In genomic region chrX:123849906-123850305, GRCh38 we compare ENCODE assay signal across 8 cellular contexts. TPM values are rescaled to one million over a fixed set of nuclear protein-coding genes. Genes with fewer than 3 reads are reported as not detected.
DNase-seq lines count a peak whose midpoint lies in the region; ATAC-seq, FAIRE-seq and TF ChIP-seq lines count a peak whose summit lies in the region.
"Not testable (repeated sequence)": the region's sequence is repeated elsewhere in the genome, so short reads cannot be mapped to it uniquely, and the experiment has no call there.

No MANE protein-coding gene starts in this region.

- not testable (repeated sequence) for H3K4ac ChIP-seq in trophoblast cell (ENCODE audit: low read depth, low read length)

- H4K12ac ChIP-seq in trophoblast cell (ENCODE audit: low read depth, low read length): not testable (repeated sequence)

- H2AFZ ChIP-seq in HCT116 (ENCODE audit: low read depth, low read length, poor library complexity, severe bottlenecking); K562 (ENCODE audit: low read depth, low read length); trophoblast cell (ENCODE audit: insufficient read depth, low read length, poor library complexity): not testable (repeated sequence)

- not testable (repeated sequence) for TF ChIP-seq POLR2A in HCT116 (IDR thresholded peaks at IDR 0.05; ENCODE audit: borderline replicate concordance, extremely low read depth, insufficient read depth, insufficient read length); K562 (conservative IDR thresholded peaks at IDR 0.05); transverse colon (IDR thresholded peaks at IDR 0.05)

- not testable (repeated sequence) for H3K9ac ChIP-seq in HCT116 (ENCODE audit: low read length); K562 (ENCODE audit: insufficient read depth in 1 of 2, low read depth in 2 of 2, low read length in 2 of 2); colonic mucosa (ENCODE audit: low read depth in 2 of 2, low read length in 2 of 2); trophoblast cell (ENCODE audit: low read length)

- H3K9me1 ChIP-seq in K562 (ENCODE audit: control insufficient read depth, insufficient read depth, low read length): not testable (repeated sequence)

- peaks cover 18% of the 10 kb centered on the region for H3K4me1 Mint-ChIP-seq in Calu3 (ENCODE audit: low read depth, unreplicated experiment)

- not testable (repeated sequence) for H3K36me3 ChIP-seq in HCT116 (ENCODE audit: control insufficient read depth in 1 of 2, insufficient read depth in 2 of 2, low read length in 2 of 2); K562 (ENCODE audit: control insufficient read depth, insufficient read depth, low read length); colonic mucosa; trophoblast cell (ENCODE audit: control insufficient read depth in 1 of 2, insufficient read depth in 2 of 2, low read length in 2 of 2); transverse colon

- not testable (repeated sequence) for H4K20me1 ChIP-seq in HCT116 (ENCODE audit: insufficient read depth); K562 (replicated peaks; ENCODE audit: control insufficient read depth, insufficient read depth, low read length)

- H2BK12ac ChIP-seq in trophoblast cell (ENCODE audit: low read length): not testable (repeated sequence)

- BruUV-seq in Calu3 (replicated peaks; lab: Mats Ljungman, UMichigan); HCT116 (replicated peaks; lab: Mats Ljungman, UMichigan); K562 (replicated peaks; lab: Mats Ljungman, UMichigan): not testable (repeated sequence)

- RAD21 ChIA-PET in HCT116 (lab: Charles Lee; ENCODE audit: low non-redundant PET in 1 of 2, low total read pairs in 2 of 2, uncharacterized antibody in 2 of 2, unreplicated experiment in 2 of 2): not testable (repeated sequence)

- POLR2A ChIA-PET in HCT116 (lab: Charles Lee); HEK293T (lab: Yijun Ruan, JAX); K562 (lab: Yijun Ruan, JAX): not testable (repeated sequence)

- not testable (repeated sequence) for H3K23ac ChIP-seq in trophoblast cell (ENCODE audit: low read length)

- H4K8ac ChIP-seq in trophoblast cell (ENCODE audit: low read depth, low read length): not testable (repeated sequence)

- H3K27me3 ChIP-seq in HCT116 (ENCODE audit: insufficient read depth, low read length); K562 (ENCODE audit: control insufficient read depth in 2 of 2, insufficient read depth in 2 of 2, low read length in 2 of 2); colonic mucosa; trophoblast cell (ENCODE audit: insufficient read depth, low read length); transverse colon: not testable (repeated sequence)

- peak overlapping the region; percentile 71 for H3K27ac Mint-ChIP-seq in Calu3 (ENCODE audit: unreplicated experiment)

- not testable (repeated sequence) for H3K4me3 ChIP-seq in HCT116 (replicated peaks in 1 of 2; ENCODE audit: low read depth in 1 of 2, low read length in 2 of 2); K562; colonic mucosa; trophoblast cell (ENCODE audit: low read depth, low read length); transverse colon

- CTCF ChIA-PET in Calu3 (lab: Charles Lee); HCT116 (lab: Charles Lee); HEK293T (lab: Yijun Ruan, JAX); K562 (lab: Yijun Ruan, JAX; ENCODE audit: low intra/inter-chr PET ratio): not testable (repeated sequence)

- H4K91ac ChIP-seq in trophoblast cell (ENCODE audit: low read depth, low read length): not testable (repeated sequence)

- peak overlapping the region; percentile 23; the same call in 1 of the 2 replicates for H3K4me2 ChIP-seq in HCT116 (ENCODE audit: low read length)
- not testable (repeated sequence) for H3K4me2 ChIP-seq in K562 (ENCODE audit: insufficient read depth, low read length); trophoblast cell (ENCODE audit: low read length)

- peaks cover 2 to 21% of the 10 kb centered on the region in 2 experiments; a peak in 2 of 4 replicates for H3K4me1 ChIP-seq in HCT116 (ENCODE audit: control insufficient read depth in 1 of 2, insufficient read depth in 2 of 2, low read length in 2 of 2)
- H3K4me1 ChIP-seq in K562 (replicated peaks in 1 of 2; ENCODE audit: control insufficient read depth in 2 of 2, insufficient read depth in 2 of 2, low read length in 2 of 2): peaks cover 4 to 15% of the 10 kb centered on the region in 2 experiments; a peak in 2 of 5 replicates
- H3K4me1 ChIP-seq in colonic mucosa; trophoblast cell (ENCODE audit: control insufficient read depth in 1 of 2, insufficient read depth in 2 of 2, low read length in 2 of 2); transverse colon: not testable (repeated sequence)

- not testable (repeated sequence) for H3K14ac ChIP-seq in trophoblast cell (ENCODE audit: low read length)

- not testable (repeated sequence) for H3K9me3 ChIP-seq in HCT116 (ENCODE audit: control insufficient read depth in 1 of 2, insufficient read depth in 1 of 2, low read depth in 1 of 2, low read length in 2 of 2); K562 (replicated peaks; ENCODE audit: control insufficient read depth, insufficient read depth, low read depth, low read length); colonic mucosa; trophoblast cell (ENCODE audit: insufficient read depth, low read depth, low read length); transverse colon

- H3K79me1 ChIP-seq in trophoblast cell (ENCODE audit: low read length): not testable (repeated sequence)

- not testable (repeated sequence) for FAIRE-seq in K562 (lab: Jason Lieb, UNC)

- TF ChIP-seq CTCF in Calu3 (IDR thresholded peaks at IDR 0.05; ENCODE audit: unreplicated experiment); HCT116 (IDR thresholded peaks at IDR 0.05 in 2 of 3, conservative IDR thresholded peaks at IDR 0.05 in 1 of 3; ENCODE audit: borderline replicate concordance in 1 of 3, insufficient read depth in 1 of 3, low read depth in 2 of 3, low read length in 2 of 3); K562 (IDR thresholded peaks at IDR 0.05 in 2 of 3, conservative IDR thresholded peaks at IDR 0.05 in 1 of 3; ENCODE audit: insufficient read depth in 2 of 3, low read depth in 1 of 3, low read length in 3 of 3); colonic mucosa (IDR thresholded peaks at IDR 0.05); transverse colon (IDR thresholded peaks at IDR 0.05): not testable (repeated sequence)

- not testable (repeated sequence) for H3K18ac ChIP-seq in trophoblast cell (ENCODE audit: low read length)

- not testable (repeated sequence) for H2AK5ac ChIP-seq in trophoblast cell (ENCODE audit: low read length)

- TF ChIP-seq RAD21 in HCT116 (IDR thresholded peaks at IDR 0.05; ENCODE audit: low read depth); K562 (CRISPR knock-in tag; conservative IDR thresholded peaks at IDR 0.05 in 1 of 2, IDR thresholded peaks at IDR 0.05 in 1 of 2): not testable (repeated sequence)

- peaks cover 10% of the 10 kb centered on the region for H3K36me3 Mint-ChIP-seq in Calu3 (ENCODE audit: insufficient read depth, unreplicated experiment)

- peak overlapping the region; percentile 14 for H3K4me3 Mint-ChIP-seq in Calu3 (ENCODE audit: low read depth, unreplicated experiment)

- not testable (repeated sequence) for H3K79me2 ChIP-seq in HCT116 (ENCODE audit: insufficient read depth, low read length); K562 (ENCODE audit: control insufficient read depth, insufficient read depth, low read length); trophoblast cell (ENCODE audit: control insufficient read depth, insufficient read depth, low read length, poor library complexity)

- H2BK5ac ChIP-seq in trophoblast cell (ENCODE audit: low read depth, low read length, poor library complexity): not testable (repeated sequence)

- H2BK120ac ChIP-seq in trophoblast cell (ENCODE audit: insufficient read depth, low read length, poor library complexity): not testable (repeated sequence)

- ATAC-seq in HCT116 (peak; percentile 54; the same call in 1 of the 2 replicates), left colon (peak; percentile 74)
- ATAC-seq in K562: not testable (repeated sequence)

- not testable (repeated sequence) for TF ChIP-seq EP300 in K562 (IDR thresholded peaks at IDR 0.05; ENCODE audit: low read length); transverse colon (IDR thresholded peaks at IDR 0.05; ENCODE audit: low read depth)

- intact Hi-C loops in Calu3 (cut with micrococcal nuclease; ENCODE audit: unreplicated experiment); HCT116 (cut with micrococcal nuclease); K562 (cut with micrococcal nuclease); colonic mucosa (cut with DNase I); left colon (cut with DNase I, micrococcal nuclease); transverse colon (cut with DNase I; ENCODE audit: low total_unique reads): not testable (repeated sequence)

- H3K9me2 ChIP-seq in HCT116 (ENCODE audit: insufficient read depth): not testable (repeated sequence)

- not testable (repeated sequence) for H3K27me3 Mint-ChIP-seq in Calu3 (ENCODE audit: unreplicated experiment)

- in situ Hi-C loops in K562 (cut with MboI); transverse colon (cut with MboI; ENCODE audit: low pct_ligation_motif_present in 1 of 4, low pct_unique_long_range_greater_than_20kb in 1 of 4, low sequenced_read_pairs in 3 of 4): not testable (repeated sequence)

- not testable (repeated sequence) for H3K9me3 Mint-ChIP-seq in Calu3 (ENCODE audit: low read depth, unreplicated experiment)

- H3K27ac ChIP-seq in HCT116 (ENCODE audit: low read depth, low read length); K562 (ENCODE audit: extremely low read depth, low read depth, low read length); colonic mucosa; trophoblast cell (ENCODE audit: low read depth, low read length): not testable (repeated sequence)
- H3K27ac ChIP-seq in transverse colon: peak overlapping the region in 1 of 4 donors; percentile 40

- DNase-seq in Calu3 (peak; percentile 49), HCT116 (ENCODE audit: low read depth, low spot score) (peak; percentile 38), colonic mucosa (peak; percentile 42), left colon (peak in 1 of 2 donors; percentile 40), trophoblast cell (peak; percentile 54 to 65), transverse colon (peak; percentile 30)
- not testable (repeated sequence) for DNase-seq in HEK293T (ENCODE audit: extremely low spot score); K562 (ENCODE audit: extremely low read depth in 1 of 4, low spot score in 3 of 4)

- WGBS in K562 (ENCODE audit: insufficient coverage, low coverage, missing lambda C conversion rate): 49% methylated on average over 7 of the region's 9 CpGs
- 100% methylated on average over 2 of the region's 9 CpGs for WGBS in trophoblast cell (ENCODE audit: extremely low coverage, insufficient coverage, insufficient read length)
- WGBS in transverse colon (ENCODE audit: low coverage in 1 of 2), 2 donors: 19 to 78% methylated on average over 3 to 9 of the region's 9 CpGs

RNA-seq across cellular contexts. Expression of gene XIAP, which starts 9.9 kb away (rescaled TPM):
- 62.8 and 75.0 TPM in 2 replicates for total RNA-seq in Calu3 (2022)
- total RNA-seq in HCT116 (2021; ENCODE audit: unreplicated experiment): 41.0 TPM
- polyA plus RNA-seq in HCT116 (2012): 12.3 and 21.7 TPM in 2 replicates
- total RNA-seq in K562 (2011; cell fraction: chromatin; rRNA removed; ENCODE audit: low replicate concordance): 25.7 and 40.0 TPM in 2 replicates
- total RNA-seq in K562 (2011; cell fraction: nucleolus; rRNA removed): 6.8 and 10.0 TPM in 2 replicates
- total RNA-seq in K562 (2011; cell fraction: nucleoplasm; rRNA removed): 13.1 and 27.8 TPM in 2 replicates
- total RNA-seq in K562 (2014; rRNA removed): 24.2 and 32.3 TPM in 2 replicates
- 28.9 and 29.9 TPM in 2 replicates for total RNA-seq in K562 (2014; rRNA removed; fragmentation: Illumina TruSeq; extraction: Trizol)
- total RNA-seq in K562 (2015; rRNA removed; fragmentation: Illumina TruSeq; extraction: Trizol): 34.6 and 40.5 TPM in 2 replicates
- total RNA-seq in K562 (2021): 25.3 and 25.7 TPM in 2 replicates
- polyA plus RNA-seq in K562 (2011; rRNA removed): 18.3 and 20.3 TPM in 2 replicates
- 3.2 and 7.3 TPM in 2 replicates for polyA plus RNA-seq in K562 (2011; cell fraction: cytosol; rRNA removed)
- polyA plus RNA-seq in K562 (2011; cell fraction: nucleus; rRNA removed): 6.8 and 7.1 TPM in 2 replicates
- 11.5 and 16.5 TPM in 2 replicates for polyA plus RNA-seq in K562 (2012)
- 12.3 and 13.6 TPM in 2 replicates for polyA plus RNA-seq in K562 (2014; fragmentation: Illumina TruSeq; extraction: Trizol)
- polyA plus RNA-seq in K562 (2014; fragmentation: Nextera tagmentation; extraction: Ambion mirVana): 1 to 10 TPM; 5.7 to 5.9 TPM
- 19.8 and 20.0 TPM in 2 replicates for polyA plus RNA-seq in K562 (2014; rRNA removed)
- polyA minus RNA-seq in K562 (2011; rRNA and poly(A)+ RNA removed): 15.3 and 26.8 TPM in 2 replicates
- polyA minus RNA-seq in K562 (2011; cell fraction: cytosol; rRNA and poly(A)+ RNA removed): 13.2 and 15.3 TPM in 2 replicates
- polyA minus RNA-seq in K562 (2011; cell fraction: nucleus; rRNA and poly(A)+ RNA removed): 5.0 and 7.6 TPM in 2 replicates
- total RNA-seq in colonic mucosa: 10 to 100 TPM; 54.9 to 73.2 TPM
- total RNA-seq in left colon: 10 to 100 TPM; 81.0 to 89.0 TPM
- polyA plus RNA-seq in trophoblast cell (2013): 29.1 and 30.0 TPM in 2 replicates
- total RNA-seq in transverse colon: 10 to 100 TPM; 15.1 to 60.3 (median 41.2) TPM
